9 cellular contexts compared by ENCODE assay signal in genomic region chr3:50299638-50299928, GRCh38. TPM values are rescaled to one million over a fixed set of nuclear protein-coding genes. Genes with fewer than 3 reads are reported as not detected.
DNase-seq lines count a peak whose midpoint lies in the region; ATAC-seq and TF ChIP-seq lines count a peak whose summit lies in the region.
"Had no signal": no experiment of that assay in that cellular context is flagged by ENCODE, and none has a peak within 500 bp of the region (broad histone marks: within the 10 kb centered on the region; RNA-seq: fewer than 3 reads in every experiment).

No MANE protein-coding gene starts in this region.

- H3K4me1 Mint-ChIP-seq in MCF 10A (ENCODE audit: insufficient read depth, unreplicated experiment): peaks cover 7% of the 10 kb centered on the region

- DNase-seq in left ventricle myocardium inferior: no peak
- DNase-seq in Right ventricle myocardium superior: no peak
- no peak for DNase-seq in MCF 10A (ENCODE audit: unreplicated experiment)
- DNase-seq in aorta: no peak

- CTCF ChIA-PET in MCF 10A (lab: Yijun Ruan, JAX): interaction anchor here (0.6 to 5.7 kb wide), 10 partner anchors 22 to 1085 kb away, joined by 3 to 30 read pairs (median 4); partner anchors contain the start of gene HYAL2

- intact Hi-C loops in left ventricle myocardium inferior (cut with micrococcal nuclease): no loop called here
- intact Hi-C loops in Right ventricle myocardium superior (cut with DNase I): no loop called here
- intact Hi-C loops in MCF 10A (cut with micrococcal nuclease): loop anchor here (1.0 kb wide), 1 partner anchor 22 kb away; no protein-coding TSS in a partner anchor
- intact Hi-C loops in aorta (cut with DNase I): no loop called here

- no TSS peak for BruUV-seq in MCF 10A (replicated peaks; lab: Mats Ljungman, UMichigan)

- no peaks in the 10 kb centered on the region for H3K36me3 Mint-ChIP-seq in MCF 10A (ENCODE audit: insufficient read depth, unreplicated experiment)

- no peaks in the 10 kb centered on the region for H3K27me3 Mint-ChIP-seq in MCF 10A (ENCODE audit: insufficient read depth, unreplicated experiment)

- H3K9me3 Mint-ChIP-seq in MCF 10A (ENCODE audit: unreplicated experiment): no peaks in the 10 kb centered on the region

- H3K4me3 Mint-ChIP-seq in MCF 10A (ENCODE audit: unreplicated experiment): peak overlapping the region; percentile 92

- H3K36me3 ChIP-seq in left ventricle myocardium inferior: peaks cover 10% of the 10 kb centered on the region
- no peaks in the 10 kb centered on the region for H3K36me3 ChIP-seq in aorta (ENCODE audit: control insufficient read depth in 1 of 2, insufficient read depth in 2 of 2, low read length in 1 of 2)

- H3K9me3 ChIP-seq in left ventricle myocardium inferior (replicated peaks): no peaks in the 10 kb centered on the region
- H3K9me3 ChIP-seq in mononuclear cell (ENCODE audit: low read depth, low read length): no peaks in the 10 kb centered on the region
- no peaks in the 10 kb centered on the region for H3K9me3 ChIP-seq in aorta (ENCODE audit: control insufficient read depth, low read length)

- H3K27ac ChIP-seq in left ventricle myocardium inferior (replicated peaks) (peak overlapping the region; percentile 97), aorta (ENCODE audit: low read depth in 1 of 2, low read length in 2 of 2) (peak overlapping the region; percentile 53 to 59)

- POLR2A ChIA-PET in MCF 10A (lab: Yijun Ruan, JAX): interaction anchor here (0.5 to 3.3 kb wide), 18 partner anchors 9 to 1753 kb away, joined by 3 to 30 read pairs (median 4); partner anchors contain the start of genes GNAI2, HEMK1, RAD54L2 and TUSC2

- peak overlapping the region; percentile 77 for H3K4me3 ChIP-seq in left ventricle myocardium inferior
- peak overlapping the region; percentile 37 for H3K4me3 ChIP-seq in mononuclear cell (ENCODE audit: low read length)
- H3K4me3 ChIP-seq in aorta (ENCODE audit: low read length in 2 of 2): peak overlapping the region in 1 of 2 donors; percentile 39

- H3K27me3 ChIP-seq in left ventricle myocardium inferior (ENCODE audit: low read depth) (no peaks in the 10 kb centered on the region), mononuclear cell (ENCODE audit: insufficient read depth, low read length) (no peaks in the 10 kb centered on the region), aorta (ENCODE audit: control insufficient read depth in 1 of 2, insufficient read depth in 2 of 2, low read length in 1 of 2) (no peaks in the 10 kb centered on the region)

- ATAC-seq in Right ventricle myocardium superior (ENCODE audit: poor library complexity): no peak
- no peak for ATAC-seq in aorta (ENCODE audit: low FRiP score)
- no peak for ATAC-seq in GM18519 (IDR thresholded peaks at IDR 0.05; ENCODE audit: low FRiP score, unreplicated experiment)
- ATAC-seq in HG03175 (IDR thresholded peaks at IDR 0.05; ENCODE audit: unreplicated experiment): no peak
- no peak for ATAC-seq in HG03469 (IDR thresholded peaks at IDR 0.05; ENCODE audit: unreplicated experiment)

- H3K27ac Mint-ChIP-seq in MCF 10A (ENCODE audit: low read depth, unreplicated experiment): peak overlapping the region; percentile 97

- TF ChIP-seq CTCF in left ventricle myocardium inferior (IDR thresholded peaks at IDR 0.05; ENCODE audit: borderline replicate concordance) (no peak), MCF 10A (IDR thresholded peaks at IDR 0.05; ENCODE audit: unreplicated experiment) (no peak)

- 1% methylated on average over 12 of the region's 12 CpGs for WGBS in aorta, 2 donors

- H3K4me1 ChIP-seq in left ventricle myocardium inferior (peaks cover 58% of the 10 kb centered on the region), mononuclear cell (ENCODE audit: insufficient read depth, low read length) (peaks cover 34% of the 10 kb centered on the region), aorta (ENCODE audit: control insufficient read depth in 1 of 2, insufficient read depth in 2 of 2, low read length in 2 of 2) (no peaks in the 10 kb centered on the region)

RNA-seq across cellular contexts. Expression of gene HYAL3, which starts 0.4 kb away (rescaled TPM):
- total RNA-seq in left ventricle myocardium inferior (1.2 TPM), Right ventricle myocardium superior (1.2 TPM), MCF 10A (2022) (2.3 and 4.7 TPM in 2 replicates), mononuclear cell (2.0 TPM), aorta (1 to 10 TPM; 2.2 to 2.9 TPM)
- polyA plus RNA-seq in aorta: 1 to 10 TPM in 1 of 2 donors, under 1 TPM in 1; 0.63 to 5.1 TPM

RNA-seq across cellular contexts. Expression of gene NAA80, which starts 0.4 kb away (rescaled TPM):
- total RNA-seq in left ventricle myocardium inferior (5.3 TPM), Right ventricle myocardium superior (6.3 TPM), MCF 10A (2022) (11.4 and 12.4 TPM in 2 replicates), mononuclear cell (11.2 TPM), aorta (10 to 100 TPM; 10.3 to 13.3 TPM)
- 10 to 100 TPM in 1 of 2 donors, 1 to 10 TPM in 1; 2.8 to 16.9 TPM for polyA plus RNA-seq in aorta

RNA-seq across cellular contexts. Expression of gene HYAL1, which starts 3.8 kb away (rescaled TPM):
- total RNA-seq in left ventricle myocardium inferior (52.2 TPM), Right ventricle myocardium superior (66.5 TPM), MCF 10A (2022) (0.42 and 0.70 TPM in 2 replicates), mononuclear cell (not detected), aorta (1 to 10 TPM; 6.9 to 9.3 TPM)
- 1 to 10 TPM; 1.6 TPM for polyA plus RNA-seq in aorta

RNA-seq across cellular contexts. Expression of gene IFRD2, which starts 7.4 kb away (rescaled TPM):
- total RNA-seq in left ventricle myocardium inferior (54.9 TPM), Right ventricle myocardium superior (70.1 TPM), MCF 10A (2022) (135 and 182 TPM in 2 replicates), mononuclear cell (19.0 TPM), aorta (10 to 100 TPM; 46.8 to 58.8 TPM)
- polyA plus RNA-seq in aorta: 10 to 100 TPM; 34.6 to 47.1 TPM

RNA-seq across cellular contexts. Expression of gene LSMEM2, which starts 20.7 kb away (rescaled TPM):
- 27.7 TPM for total RNA-seq in left ventricle myocardium inferior
- total RNA-seq in Right ventricle myocardium superior: 29.6 TPM
- 0.20 TPM in 1 of 2 replicates, not detected in the other for total RNA-seq in MCF 10A (2022)
- not detected for total RNA-seq in mononuclear cell
- under 1 TPM in 1 of 2 donors, not detected in 1; 0.51 TPM for total RNA-seq in aorta
- polyA plus RNA-seq in aorta: 1 to 10 TPM in 1 of 2 donors, not detected in 1; 1.3 TPM
- total RNA-seq: glomerular endothelial cell had no signal
